ENCODE assay signal across 19 cellular contexts in the genomic region with DNA sequence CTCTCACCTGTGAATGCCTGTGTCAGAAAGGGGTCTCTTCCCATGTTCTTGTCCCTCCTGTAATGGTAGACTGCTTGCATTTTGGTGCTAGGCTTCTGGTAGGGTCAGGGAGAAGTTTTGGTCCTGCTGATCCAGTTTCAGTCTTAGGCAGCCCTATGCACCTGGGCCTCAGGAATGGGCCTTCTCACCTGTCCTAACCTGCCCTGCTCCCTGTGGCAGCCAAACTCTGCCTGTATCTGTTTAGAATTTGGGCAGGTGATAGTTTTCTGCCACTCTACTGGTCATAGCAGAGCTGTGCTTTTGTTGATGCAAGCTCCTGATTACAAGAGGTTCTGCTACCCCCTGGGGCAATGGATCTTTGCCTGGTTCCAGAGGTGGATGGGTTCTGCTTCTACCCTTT.
"Had no signal": no experiment of that assay in that cellular context is flagged by ENCODE, and none has a peak within 500 bp of the region (broad histone marks: within the 10 kb centered on the region; RNA-seq: fewer than 3 reads in every experiment).

No MANE protein-coding gene starts in this region.

- FAIRE-seq: colon, endothelial cell of umbilical vein, frontal cortex had no signal

- H3K4me3 ChIP-seq: heart left ventricle, neural progenitor cell, ovary, right atrium auricular region, smooth muscle cell, suprapubic skin, thyroid gland, upper lobe of left lung, uterus had no signal

- H3K4me3 Mint-ChIP-seq: dendritic cell treated with granulocyte-macrophage colony-stimulating factor and Interleukin-4, amounts not matched to agents 40 ng/mL and 50 ng/mL, for 4 days; neural progenitor cell had no signal

- H3K4me1 ChIP-seq: suprapubic skin, thyroid gland, uterus had no signal

- H3K9ac ChIP-seq: neural progenitor cell had no signal

- ATAC-seq: naive thymus-derived CD4-positive, alpha-beta T cell; stimulated activated naive CD8-positive, alpha-beta T cell treated with anti-CD3 and anti-CD28 coated beads, Interleukin-15, Interleukin-2, amounts not matched to agents 100 U/mL and 50 U/mL, for 24 hours had no signal

- H3K9me3 ChIP-seq: ovary, thyroid gland, uterus had no signal

- H3K27ac Mint-ChIP-seq: dendritic cell treated with granulocyte-macrophage colony-stimulating factor and Interleukin-4, amounts not matched to agents 40 ng/mL and 50 ng/mL, for 4 days had no signal

- H3K36me3 ChIP-seq: heart left ventricle, ovary, right atrium auricular region, suprapubic skin, thyroid gland, upper lobe of left lung, uterus had no signal

- H2AFZ ChIP-seq: neural progenitor cell had no signal

- H3K27me3 ChIP-seq: heart left ventricle, neural progenitor cell, ovary, right atrium auricular region, suprapubic skin, thyroid gland, upper lobe of left lung, uterus had no signal

- DNase-seq: heart left ventricle; hippocampal formation; mesendoderm; naive thymus-derived CD4-positive, alpha-beta T cell; nucleus accumbens; ovary; stimulated activated CD4-positive, alpha-beta T cell treated with anti-CD3 and anti-CD28 coated beads, Interleukin-2, amount 100 ng/mL, for 48 hours; stimulated activated naive CD8-positive, alpha-beta T cell treated with anti-CD3 and anti-CD28 coated beads, Interleukin-15, Interleukin-2, amounts not matched to agents 100 U/mL and 50 U/mL, for 24 hours; thyroid gland; upper lobe of left lung; uterus had no signal

- H3K27ac ChIP-seq: heart left ventricle, neural progenitor cell, ovary, right atrium auricular region, suprapubic skin, thyroid gland, upper lobe of left lung, uterus had no signal

- H3K4me2 ChIP-seq: neural progenitor cell, smooth muscle cell had no signal

- H3K27me3 Mint-ChIP-seq: dendritic cell treated with granulocyte-macrophage colony-stimulating factor and Interleukin-4, amounts not matched to agents 40 ng/mL and 50 ng/mL, for 4 days; naive thymus-derived CD4-positive, alpha-beta T cell had no signal

- H3K36me3 Mint-ChIP-seq: neural progenitor cell had no signal
